Comparison of ENCODE assay signal across 23 cellular contexts in the genomic region with DNA sequence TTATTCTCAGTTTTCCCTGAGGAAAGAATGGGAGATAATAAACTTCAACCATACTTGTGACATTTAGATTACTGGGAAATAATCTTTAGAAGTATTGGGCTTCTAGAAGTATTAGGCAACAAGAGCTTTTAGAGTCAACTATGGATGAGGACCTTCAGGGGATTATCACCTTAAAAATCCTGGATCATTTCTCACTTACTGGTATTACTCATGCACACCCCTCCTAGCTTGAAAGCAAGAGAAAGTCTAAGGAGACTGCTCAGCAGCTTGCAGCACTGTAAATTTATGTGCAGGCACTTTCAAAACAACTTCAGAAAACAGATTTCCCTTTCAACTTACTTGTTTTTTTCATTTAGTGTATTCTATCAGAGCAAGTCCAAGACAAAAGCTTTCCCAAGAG.
"Had no signal": no experiment of that assay in that cellular context is flagged by ENCODE, and none has a peak within 500 bp of the region (broad histone marks: within the 10 kb centered on the region; RNA-seq: fewer than 3 reads in every experiment).

No MANE protein-coding gene starts in this region.

- H3K36me3 Mint-ChIP-seq: naive thymus-derived CD8-positive, alpha-beta T cell; neural progenitor cell; stimulated activated effector memory CD8-positive, alpha-beta T cell treated with anti-CD3 and anti-CD28 coated beads, Interleukin-12 subunit alpha, Interleukin-12 subunit beta, amount 100 ng/mL, for 72 hours; type B pancreatic cell had no signal

- H3K27ac ChIP-seq: gastrocnemius medialis, hepatocyte, neural progenitor cell, right atrium auricular region, sigmoid colon, suprapubic skin, thyroid gland had no signal

- DNase-seq: cortex of kidney; dorsolateral prefrontal cortex; effector CD8-positive, alpha-beta T cell; gastrocnemius medialis; kidney; left cardiac atrium; mucosa of descending colon; naive thymus-derived CD8-positive, alpha-beta T cell; nucleus accumbens; ovary; sigmoid colon; small intestine; stimulated activated CD4-positive, alpha-beta T cell treated with anti-CD3 and anti-CD28 coated beads, Interleukin-4, amount 100 ng/mL, for 1 hour; stimulated activated CD8-positive, alpha-beta memory T cell treated with anti-CD3 and anti-CD28 coated beads, Interleukin-4, amount 100 ng/mL, for 48 hours; stimulated activated naive CD8-positive, alpha-beta T cell treated with anti-CD3 and anti-CD28 coated beads, Interleukin-15, Interleukin-2, amounts not matched to agents 100 U/mL and 50 U/mL, for 24 hours; thyroid gland had no signal

- H3K27ac Mint-ChIP-seq: naive thymus-derived CD8-positive, alpha-beta T cell; neural progenitor cell; stimulated activated effector memory CD8-positive, alpha-beta T cell treated with anti-CD3 and anti-CD28 coated beads, Interleukin-12 subunit alpha, Interleukin-12 subunit beta, amount 100 ng/mL, for 72 hours; type B pancreatic cell had no signal

- H3K9me3 Mint-ChIP-seq: neural progenitor cell, type B pancreatic cell had no signal

- H3K4me1 Mint-ChIP-seq: naive thymus-derived CD8-positive, alpha-beta T cell; neural progenitor cell; stimulated activated effector memory CD8-positive, alpha-beta T cell treated with anti-CD3 and anti-CD28 coated beads, Interleukin-12 subunit alpha, Interleukin-12 subunit beta, amount 100 ng/mL, for 72 hours had no signal

- ATAC-seq: esophagus mucosa; gastrocnemius medialis; mucosa of descending colon; naive thymus-derived CD8-positive, alpha-beta T cell; stimulated activated effector memory CD8-positive, alpha-beta T cell treated with anti-CD3 and anti-CD28 coated beads, Interleukin-12 subunit alpha, Interleukin-12 subunit beta, amount 100 ng/mL, for 72 hours; stimulated activated naive CD8-positive, alpha-beta T cell treated with anti-CD3 and anti-CD28 coated beads, Interleukin-15, Interleukin-2, amounts not matched to agents 100 U/mL and 50 U/mL, for 24 hours had no signal

- H3K27me3 ChIP-seq: dorsolateral prefrontal cortex, gastrocnemius medialis, hepatocyte, neural progenitor cell, ovary, right atrium auricular region, sigmoid colon, suprapubic skin, thyroid gland had no signal

- H3K4me1 ChIP-seq: gastrocnemius medialis, neural progenitor cell, right atrium auricular region, suprapubic skin, thyroid gland had no signal

- H3K9ac ChIP-seq: neural progenitor cell had no signal

- H3K4me3 Mint-ChIP-seq: naive thymus-derived CD8-positive, alpha-beta T cell; neural progenitor cell; stimulated activated effector memory CD8-positive, alpha-beta T cell treated with anti-CD3 and anti-CD28 coated beads, Interleukin-12 subunit alpha, Interleukin-12 subunit beta, amount 100 ng/mL, for 72 hours; type B pancreatic cell had no signal

- H3K27me3 Mint-ChIP-seq: naive thymus-derived CD8-positive, alpha-beta T cell had no signal

- H3K36me3 ChIP-seq: gastrocnemius medialis, neural progenitor cell, ovary, right atrium auricular region, sigmoid colon, suprapubic skin, thyroid gland had no signal

- H3K4me3 ChIP-seq: dorsolateral prefrontal cortex, gastrocnemius medialis, hepatocyte, mucosa of descending colon, neural progenitor cell, ovary, right atrium auricular region, sigmoid colon, suprapubic skin, thyroid gland had no signal

- H3K9me3 ChIP-seq: gastrocnemius medialis, mucosa of descending colon, ovary, right atrium auricular region, sigmoid colon, suprapubic skin, thyroid gland had no signal
